Comparison of ENCODE assay signal across 8 cellular contexts in genomic region chr17:28728364-28729200, GRCh38. TPM values are rescaled to one million over a fixed set of nuclear protein-coding genes. Genes with fewer than 3 reads are reported as not detected.
DNase-seq lines count a peak whose midpoint lies in the region; ATAC-seq and TF ChIP-seq lines count a peak whose summit lies in the region.

TSS of gene NEK8 (plus strand) at chr17:28728788. CDS start at chr17:28728814, 26 bp downstream.

- H3K4me3 ChIP-seq in DOHH2 (ENCODE audit: low read length) (peak within 1 kb of the TSS; percentile 94), GM23248 (peak within 1 kb of the TSS; percentile 74)

- intact Hi-C loops in activated T-helper 2 cell treated with anti-CD3 and anti-CD28 coated beads, Interferon-gamma antibody, Interleukin-2, Interleukin-4, amounts not matched to agents 10 μg/mL and 5 μg/mL and 100 μg/mL, durations not matched to agents 14 hours and 24 hours and 36 hours (cut with micrococcal nuclease) = loop anchor here (1.0 to 10.0 kb wide), 8 partner anchors 9 to 856 kb away; partner anchors contain the start of genes FAM222B, GIT1, PHF12 and RPL23A

- H3K4me1 ChIP-seq in DOHH2 (ENCODE audit: control insufficient read depth, low read length) (peaks cover 46% of the 10 kb centered on the region), GM23248 (ENCODE audit: insufficient read depth) (peaks cover 22% of the 10 kb centered on the region)

- peak within 1 kb of the TSS; percentile 95 for H3K27ac ChIP-seq in DOHH2 (ENCODE audit: low read depth, low read length)
- H3K27ac ChIP-seq in GM23248 = peak within 1 kb of the TSS; percentile 88
- peak within 1 kb of the TSS; percentile 99 for H3K27ac ChIP-seq in RWPE1

- WGBS in GM23248 (ENCODE audit: low coverage in 1 of 2, low lambda C conversion rate in 2 of 2, missing lambda C conversion rate in 2 of 2), 2 experiments = 0 to 1% methylated on average over 62 to 64 of the region's 64 CpGs

- H3K9me3 Mint-ChIP-seq in activated T-helper 2 cell treated with anti-CD3 and anti-CD28 coated beads, Interferon-gamma antibody, Interleukin-2, Interleukin-4, amounts not matched to agents 10 μg/mL and 5 μg/mL and 100 μg/mL, durations not matched to agents 14 hours and 24 hours and 36 hours = no peaks in the 10 kb centered on the region
- no peaks in the 10 kb centered on the region for H3K9me3 Mint-ChIP-seq in natural killer cell treated with Interleukin-12 subunit alpha and Interleukin-12 subunit beta and Interleukin-15 and Interleukin-18, amount 100 ng/mL, for 72 hours
- peaks cover 0 to 2% of the 10 kb centered on the region in 2 donors for H3K9me3 Mint-ChIP-seq in stimulated activated naive B cell treated with anti-CD40 and anti-IgM and Interleukin-4, amounts not matched to agents 10 μg/mL and 1 μg/mL and 100 μg/mL, for 72 hours

- peaks cover 22% of the 10 kb centered on the region for H3K36me3 Mint-ChIP-seq in activated T-helper 2 cell treated with anti-CD3 and anti-CD28 coated beads, Interferon-gamma antibody, Interleukin-2, Interleukin-4, amounts not matched to agents 10 μg/mL and 5 μg/mL and 100 μg/mL, durations not matched to agents 14 hours and 24 hours and 36 hours (ENCODE audit: low read depth)
- peaks cover 14% of the 10 kb centered on the region for H3K36me3 Mint-ChIP-seq in natural killer cell treated with Interleukin-12 subunit alpha and Interleukin-12 subunit beta and Interleukin-15 and Interleukin-18, amount 100 ng/mL, for 72 hours
- H3K36me3 Mint-ChIP-seq in stimulated activated naive B cell treated with anti-CD40 and anti-IgM and Interleukin-4, amounts not matched to agents 10 μg/mL and 1 μg/mL and 100 μg/mL, for 72 hours = peaks cover 20 to 32% of the 10 kb centered on the region in 2 donors

- H3K27ac Mint-ChIP-seq in activated T-helper 2 cell treated with anti-CD3 and anti-CD28 coated beads, Interferon-gamma antibody, Interleukin-2, Interleukin-4, amounts not matched to agents 10 μg/mL and 5 μg/mL and 100 μg/mL, durations not matched to agents 14 hours and 24 hours and 36 hours = peak within 1 kb of the TSS; percentile 99
- peak within 1 kb of the TSS; percentile 95 to 98 for H3K27ac Mint-ChIP-seq in natural killer cell treated with Interleukin-12 subunit alpha and Interleukin-12 subunit beta and Interleukin-15 and Interleukin-18, amount 100 ng/mL, for 72 hours
- H3K27ac Mint-ChIP-seq in stimulated activated naive B cell treated with anti-CD40 and anti-IgM and Interleukin-4, amounts not matched to agents 10 μg/mL and 1 μg/mL and 100 μg/mL, for 72 hours = peak within 1 kb of the TSS; percentile 97

- H3K4me3 Mint-ChIP-seq in activated T-helper 2 cell treated with anti-CD3 and anti-CD28 coated beads, Interferon-gamma antibody, Interleukin-2, Interleukin-4, amounts not matched to agents 10 μg/mL and 5 μg/mL and 100 μg/mL, durations not matched to agents 14 hours and 24 hours and 36 hours (ENCODE audit: low read depth) = peak within 1 kb of the TSS; percentile 97
- H3K4me3 Mint-ChIP-seq in natural killer cell treated with Interleukin-12 subunit alpha and Interleukin-12 subunit beta and Interleukin-15 and Interleukin-18, amount 100 ng/mL, for 72 hours = peak within 1 kb of the TSS; percentile 91
- H3K4me3 Mint-ChIP-seq in stimulated activated naive B cell treated with anti-CD40 and anti-IgM and Interleukin-4, amounts not matched to agents 10 μg/mL and 1 μg/mL and 100 μg/mL, for 72 hours = peak within 1 kb of the TSS; percentile 98 to 99

- peak within 1 kb of the TSS; percentile 86 for H3K9ac ChIP-seq in GM23248

- peak within 1 kb of the TSS; percentile 89 for H2AFZ ChIP-seq in GM23248

- CTCF ChIA-PET in RWPE1 (lab: Yijun Ruan, JAX) = interaction anchor here (0.6 to 5.6 kb wide), 2 partner anchors 19 to 22 kb away, joined by 5 to 249 read pairs; partner anchors contain the start of gene TRAF4

- H4K20me1 ChIP-seq in DOHH2 (ENCODE audit: control insufficient read depth, insufficient read depth, low read depth, low read length) = peaks cover 3% of the 10 kb centered on the region; the same call in 1 of the 2 replicates
- no peaks in the 10 kb centered on the region for H4K20me1 ChIP-seq in GM23248 (ENCODE audit: insufficient read depth)

- H3K79me2 ChIP-seq in DOHH2 (ENCODE audit: control insufficient read depth, low read length) = peaks cover 17% of the 10 kb centered on the region
- H3K79me2 ChIP-seq in GM23248 (ENCODE audit: insufficient read depth) = no peaks in the 10 kb centered on the region

- TF ChIP-seq CTCF in DOHH2 (IDR thresholded peaks at IDR 0.05; ENCODE audit: low read depth, low read length, poor library complexity, severe bottlenecking) (no peak), RWPE1 (conservative IDR thresholded peaks at IDR 0.05; ENCODE audit: low read depth) (no peak)

- H3K4me1 Mint-ChIP-seq in activated T-helper 2 cell treated with anti-CD3 and anti-CD28 coated beads, Interferon-gamma antibody, Interleukin-2, Interleukin-4, amounts not matched to agents 10 μg/mL and 5 μg/mL and 100 μg/mL, durations not matched to agents 14 hours and 24 hours and 36 hours (ENCODE audit: low read depth) = peaks cover 37% of the 10 kb centered on the region
- peaks cover 47 to 50% of the 10 kb centered on the region in 2 donors for H3K4me1 Mint-ChIP-seq in natural killer cell treated with Interleukin-12 subunit alpha and Interleukin-12 subunit beta and Interleukin-15 and Interleukin-18, amount 100 ng/mL, for 72 hours (ENCODE audit: low read depth in 2 of 2)
- peaks cover 43 to 76% of the 10 kb centered on the region in 2 donors for H3K4me1 Mint-ChIP-seq in stimulated activated naive B cell treated with anti-CD40 and anti-IgM and Interleukin-4, amounts not matched to agents 10 μg/mL and 1 μg/mL and 100 μg/mL, for 72 hours

- no peaks in the 10 kb centered on the region for H3K9me2 ChIP-seq in DOHH2 (replicated peaks; ENCODE audit: control insufficient read depth, low read length)
- H3K9me2 ChIP-seq in GM23248 (ENCODE audit: insufficient read depth) = no peaks in the 10 kb centered on the region

- POLR2A ChIA-PET in RWPE1 (lab: Yijun Ruan, JAX; ENCODE audit: low non-redundant PET) = interaction anchor here (2.4 to 5.5 kb wide), 3 partner anchors 16 to 24 kb away, joined by 12 to 95 read pairs (median 22); partner anchors contain the start of gene TRAF4

- H3F3A ChIP-seq in DOHH2 (ENCODE audit: control insufficient read depth, insufficient read depth) = peaks cover 34% of the 10 kb centered on the region
- peaks cover 23% of the 10 kb centered on the region for H3F3A ChIP-seq in GM23248 (ENCODE audit: insufficient read depth)

- peak within 1 kb of the TSS; percentile 100 for H3K4me2 ChIP-seq in DOHH2 (ENCODE audit: low read length)
- H3K4me2 ChIP-seq in GM23248 (ENCODE audit: unreplicated experiment) = peak within 1 kb of the TSS; percentile 92

- peak; percentile 74 to 84 for ATAC-seq in natural killer cell treated with Interleukin-12 subunit alpha and Interleukin-12 subunit beta and Interleukin-15 and Interleukin-18, amount 100 ng/mL, for 72 hours
- peak; percentile 48 to 55 for ATAC-seq in stimulated activated naive B cell treated with anti-CD40 and anti-IgM and Interleukin-4, amounts not matched to agents 10 μg/mL and 1 μg/mL and 100 μg/mL, for 72 hours (replicated peaks)

- DNase-seq in GM23248 = peak; percentile 98
- peak; percentile 96 for DNase-seq in LoVo (ENCODE audit: low spot score)
- DNase-seq in RWPE1 (ENCODE audit: low spot score) = peak; percentile 95
- peak; percentile 95 for DNase-seq in activated T-helper 2 cell treated with anti-CD3 and anti-CD28 coated beads, Interferon-gamma antibody, Interleukin-2, Interleukin-4, amounts not matched to agents 10 μg/mL and 5 μg/mL and 100 μg/mL, durations not matched to agents 14 hours and 24 hours and 36 hours (ENCODE audit: low spot score)
- peak; percentile 92 for DNase-seq in fibroblast of peridontal ligament (ENCODE audit: extremely low read depth)
- peak; percentile 96 for DNase-seq in natural killer cell treated with Interleukin-12 subunit alpha and Interleukin-12 subunit beta and Interleukin-15 and Interleukin-18, amount 100 ng/mL, for 72 hours (ENCODE audit: low spot score)
- peak; percentile 97 for DNase-seq in stimulated activated naive B cell treated with anti-CD40 and anti-IgM and Interleukin-4, amounts not matched to agents 10 μg/mL and 1 μg/mL and 100 μg/mL, for 72 hours

- in situ Hi-C loops in GM23248 (cut with MboI) = no loop called here

- H3K9me3 ChIP-seq in DOHH2 (ENCODE audit: control insufficient read depth, insufficient read depth, low read length) = no peaks in the 10 kb centered on the region
- H3K9me3 ChIP-seq in GM23248 (ENCODE audit: low read depth) = no peaks in the 10 kb centered on the region

- H3K27me3 Mint-ChIP-seq in activated T-helper 2 cell treated with anti-CD3 and anti-CD28 coated beads, Interferon-gamma antibody, Interleukin-2, Interleukin-4, amounts not matched to agents 10 μg/mL and 5 μg/mL and 100 μg/mL, durations not matched to agents 14 hours and 24 hours and 36 hours (ENCODE audit: low read depth) = no peaks in the 10 kb centered on the region
- no peaks in the 10 kb centered on the region for H3K27me3 Mint-ChIP-seq in natural killer cell treated with Interleukin-12 subunit alpha and Interleukin-12 subunit beta and Interleukin-15 and Interleukin-18, amount 100 ng/mL, for 72 hours
- H3K27me3 Mint-ChIP-seq in stimulated activated naive B cell treated with anti-CD40 and anti-IgM and Interleukin-4, amounts not matched to agents 10 μg/mL and 1 μg/mL and 100 μg/mL, for 72 hours = no peaks in the 10 kb centered on the region

- H3K27me3 ChIP-seq in DOHH2 (ENCODE audit: control insufficient read depth, low read length) = no peaks in the 10 kb centered on the region
- no peaks in the 10 kb centered on the region for H3K27me3 ChIP-seq in GM23248 (replicated peaks; ENCODE audit: insufficient read depth)

- H3K36me3 ChIP-seq in DOHH2 (ENCODE audit: control insufficient read depth, low read length) (peaks cover 23% of the 10 kb centered on the region), GM23248 (ENCODE audit: low read depth) (0 out of 2 replicates have a peak, but pooled peaks cover 10% of the 10 kb centered on the region)

RNA-seq across cellular contexts. Expression of gene NEK8, which starts in this region (rescaled TPM):
- 2.9 and 13.5 TPM in 2 replicates for total RNA-seq in GM23248 (2014; rRNA removed; shearing (Covaris generic))
- 2.7 and 2.8 TPM in 2 replicates for polyA plus RNA-seq in GM23248 (2016; fragmentation: Nextera tagmentation; extraction: Ambion mirVana)
- total RNA-seq in activated T-helper 2 cell treated with anti-CD3 and anti-CD28 coated beads, Interferon-gamma antibody, Interleukin-2, Interleukin-4, amounts not matched to agents 10 μg/mL and 5 μg/mL and 100 μg/mL, durations not matched to agents 14 hours and 24 hours and 36 hours = 3.6 and 4.2 TPM in 2 replicates
- 10 to 100 TPM in 1 of 2 donors, 1 to 10 TPM in 1; 3.2 to 10.2 TPM for total RNA-seq in natural killer cell treated with Interleukin-12 subunit alpha and Interleukin-12 subunit beta and Interleukin-15 and Interleukin-18, amount 100 ng/mL, for 72 hours

Comparison
In these comparisons a context has a peak if more than half of its experiments do, and no peak if none do; other contexts are left out.
1. Peak in every context shown above with its lines: DNase-seq, ATAC-seq, H3K4me3 ChIP-seq and H3K27ac ChIP-seq.